8 cellular contexts compared by ENCODE assay signal in genomic region chr16:57735755-57736418, GRCh38. TPM values are rescaled to one million over a fixed set of nuclear protein-coding genes. Genes with fewer than 3 reads are reported as not detected.
DNase-seq lines count a peak whose midpoint lies in the region; TF ChIP-seq lines count a peak whose summit lies in the region.

KATNB1 (plus strand) TSS chr16:57735770; CDS start chr16:57737244, 1,474 bp downstream.

- peak within 1 kb of the TSS; percentile 70 for H4K8ac ChIP-seq in mesendoderm (ENCODE audit: low read depth, low read length)

- TF ChIP-seq POLR2A in uterus (IDR thresholded peaks at IDR 0.05): no peak

- H3K23ac ChIP-seq in mesendoderm (ENCODE audit: low read length): no peak within 1 kb of the TSS

- no peaks in the 10 kb centered on the region for H3K27me3 ChIP-seq in mesendoderm (ENCODE audit: insufficient read depth, low read length, poor library complexity)
- H3K27me3 ChIP-seq in uterus: no peaks in the 10 kb centered on the region

- H2BK15ac ChIP-seq in mesendoderm (replicated peaks; ENCODE audit: low read depth): no peak within 1 kb of the TSS

- H3K4me3 ChIP-seq in mesendoderm (ENCODE audit: low read length) (peak within 1 kb of the TSS; percentile 93), uterus (peak within 1 kb of the TSS; percentile 69 to 81)

- H3K18ac ChIP-seq in mesendoderm (ENCODE audit: low read length): peak within 1 kb of the TSS; percentile 86

- peak within 1 kb of the TSS; percentile 92 for H3K4me2 ChIP-seq in mesendoderm (ENCODE audit: low read length)

- no peaks in the 10 kb centered on the region for H3K9me3 ChIP-seq in uterus

- no peak for DNase-seq in T-helper 1 cell
- peak; percentile 20 for DNase-seq in NCI-H226
- no peak for DNase-seq in mesendoderm
- DNase-seq in uterus: no peak
- DNase-seq in KG1 (lab: John Stamatoyannopoulos, UW): no peak
- DNase-seq in Ammon's horn (ENCODE audit: low spot score): no peak

- WGBS in mesendoderm (ENCODE audit: extremely low coverage, insufficient coverage, low lambda C conversion rate): no CpG with 5 or more reads among the region's 35 CpGs

- H2BK120ac ChIP-seq in mesendoderm (ENCODE audit: low read depth, low read length): no peak within 1 kb of the TSS

- H3K56ac ChIP-seq in mesendoderm (ENCODE audit: low read length): peak within 1 kb of the TSS; percentile 89

- TF ChIP-seq CTCF in uterus (IDR thresholded peaks at IDR 0.05): no peak

- no peaks in the 10 kb centered on the region for H3K79me2 ChIP-seq in mesendoderm (ENCODE audit: control insufficient read depth, insufficient read depth, low read length)

- H3K27ac ChIP-seq in cingulate gyrus (ENCODE audit: low read depth, low read length) (peak within 1 kb of the TSS; percentile 90), mesendoderm (ENCODE audit: low read depth, low read length) (peak within 1 kb of the TSS; percentile 35), uterus (peak within 1 kb of the TSS; percentile 78 to 89)

- intact Hi-C loops in T-helper 1 cell treated with Interleukin-12 subunit alpha and Interleukin-12 subunit beta and Interleukin-4 antibody, amounts not matched to agents 30 ng/mL and 1 ng/mL, for 36 hours (cut with micrococcal nuclease): loop anchor here (1.0 to 10.0 kb wide), 22 partner anchors 21 to 1541 kb away; partner anchors contain the start of genes ARL2BP, CCDC102A, CFAP20 and CIAPIN1
- intact Hi-C loops in uterus (cut with DNase I; ENCODE audit: low total_unique reads): no loop called here

- H3K79me1 ChIP-seq in mesendoderm (ENCODE audit: low read length): peaks cover 2% of the 10 kb centered on the region

- H3K36me3 ChIP-seq in mesendoderm (ENCODE audit: control insufficient read depth, insufficient read depth, low read length): no peaks in the 10 kb centered on the region
- H3K36me3 ChIP-seq in uterus: no peaks in the 10 kb centered on the region

- H3K4ac ChIP-seq in mesendoderm (ENCODE audit: low read depth, low read length): peak within 1 kb of the TSS; percentile 62

- H3K4me1 ChIP-seq in mesendoderm (ENCODE audit: control insufficient read depth, low read depth, low read length) (no peaks in the 10 kb centered on the region), uterus (peaks cover 0 to 11% of the 10 kb centered on the region in 2 donors)

- H2BK5ac ChIP-seq in mesendoderm (ENCODE audit: low read length): peak within 1 kb of the TSS; percentile 83

- H2AK5ac ChIP-seq in mesendoderm (ENCODE audit: low read length): peak within 1 kb of the TSS; percentile 93

- H3K9ac ChIP-seq in mesendoderm (ENCODE audit: low read length): peak within 1 kb of the TSS; percentile 98

- no peak within 1 kb of the TSS for H4K5ac ChIP-seq in mesendoderm (ENCODE audit: low read length)

RNA-seq across cellular contexts. Expression of gene KATNB1, which starts in this region (rescaled TPM):
- 32.1 and 34.9 TPM in 2 replicates for total RNA-seq in T-helper 1 cell treated with Interleukin-12 subunit alpha and Interleukin-12 subunit beta and Interleukin-4 antibody, amounts not matched to agents 30 ng/mL and 1 ng/mL, for 36 hours
- polyA plus RNA-seq in mesendoderm (2013, experiment 1 of 2): 30.2 TPM
- polyA plus RNA-seq in mesendoderm (2013, experiment 2 of 2): 30.1 TPM
- total RNA-seq in uterus: 10 to 100 TPM; 13.3 to 27.4 (median 18.1) TPM

Comparison
In these comparisons a context has a peak if more than half of its experiments do, and no peak if none do; other contexts are left out.
1. H3K27ac ChIP-seq: peak in every context shown above with its lines; median percentile 90 in cingulate gyrus; 84 in uterus; 35 in mesendoderm.